19 cellular contexts compared by ENCODE assay signal in the genomic region with DNA sequence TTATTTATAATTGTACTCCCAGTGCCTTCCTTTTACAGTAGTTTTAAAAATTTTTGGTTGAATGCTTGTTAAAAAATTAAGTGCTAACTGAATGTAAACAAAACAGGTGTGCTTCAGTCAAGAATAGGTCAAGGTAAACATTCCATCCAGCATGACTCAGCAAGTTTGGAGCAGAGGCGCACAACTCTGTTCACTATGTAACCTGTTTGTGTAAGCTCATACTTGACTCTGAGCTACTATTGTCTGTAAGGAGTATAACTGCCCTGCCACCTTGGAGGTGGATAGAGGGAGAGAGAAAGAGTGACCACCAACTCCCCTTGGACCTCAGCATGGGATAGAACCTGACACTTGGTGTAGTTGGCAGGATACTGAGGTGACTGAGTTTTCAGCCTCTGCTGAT.
A peak's percentile ranks its signal among the peaks of the same experiment; 100 is the strongest.
DNase-seq lines count a peak whose midpoint lies in the region; ATAC-seq and TF ChIP-seq lines count a peak whose summit lies in the region.
"Had no signal": no experiment of that assay in that cellular context is flagged by ENCODE, and none has a peak within 500 bp of the region (broad histone marks: within the 10 kb centered on the region; RNA-seq: fewer than 3 reads in every experiment).

No MANE protein-coding gene starts in this region.

- H3K36me3 ChIP-seq in RWPE2 (ENCODE audit: low read depth), result no peaks in the 10 kb centered on the region
- H3K36me3 ChIP-seq in left lung, result no peaks in the 10 kb centered on the region

- no peaks in the 10 kb centered on the region for H3K4me1 Mint-ChIP-seq in osteocyte (ENCODE audit: unreplicated experiment)

- DNase-seq in NCI-H748 (lab: John Stamatoyannopoulos, UW; ENCODE audit: unreplicated experiment) (peak; percentile 23), NCI-H748 treated with DMSO at 0.1 percent for 48 hours (lab: John Stamatoyannopoulos, UW) (no peak), RWPE2 (ENCODE audit: low spot score) (no peak), left lung (no peak), osteocyte (ENCODE audit: extremely low spot score, unreplicated experiment) (no peak), DMS153 (lab: John Stamatoyannopoulos, UW) (no peak)
- no peak for DNase-seq in activated CD4-positive, alpha-beta T cell treated with anti-CD3 and anti-CD28 coated beads, Interleukin-2, amount 50 U/mL, for 1 hour
- DNase-seq in effector CD8-positive, alpha-beta T cell (lab: John Stamatoyannopoulos, UW), result no peak
- DNase-seq: 8988T, DMS79, Kasumi-1, MV-4-11, NCI-H1436 treated with DMSO at 0.1 percent for 48 hours, NCI-H2081, NCI-H2227 treated with DMSO at 0.1 percent for 48 hours, NCI-H526 treated with DMSO at 0.1 percent for 48 hours, SK-N-SH had no signal

- peaks cover 21% of the 10 kb centered on the region for H3K27me3 Mint-ChIP-seq in osteocyte (ENCODE audit: unreplicated experiment)

- no peaks in the 10 kb centered on the region for H3K9me3 ChIP-seq in RWPE2 (ENCODE audit: severe bottlenecking)
- H3K9me3 ChIP-seq in left lung, result peaks cover 0 to 11% of the 10 kb centered on the region in 2 donors
- H3K9me3 ChIP-seq: SK-N-SH had no signal

- no peaks in the 10 kb centered on the region for H3K27me3 ChIP-seq in RWPE2 (ENCODE audit: insufficient read depth, poor library complexity, severe bottlenecking)
- no peaks in the 10 kb centered on the region for H3K27me3 ChIP-seq in left lung
- H3K27me3 ChIP-seq: BLaER1 treated with 17β-estradiol and CSF1 and Interleukin-3, amounts not matched to agents 10 nM and 100 nM had no signal

- ATAC-seq in RWPE2 (ENCODE audit: low read depth) (0 out of 3 replicates have a peak, but pooled peaks have one; percentile 48), left lung (peak; percentile 90)
- ATAC-seq: Right ventricle myocardium inferior had no signal

- TF ChIP-seq CTCF in RWPE2 (IDR thresholded peaks at IDR 0.05; ENCODE audit: poor library complexity, severe bottlenecking), result no peak
- TF ChIP-seq CTCF in left lung (IDR thresholded peaks at IDR 0.05), result no peak
- no peak for TF ChIP-seq CTCF in osteocyte (IDR thresholded peaks at IDR 0.05)

- H3K4me3 ChIP-seq in RWPE2 (ENCODE audit: severe bottlenecking) (no peak overlapping the region), left lung (no peak overlapping the region)
- H3K4me3 ChIP-seq: BLaER1 treated with 17β-estradiol and CSF1 and Interleukin-3, amounts not matched to agents 10 nM and 100 nM had no signal

- no peaks in the 10 kb centered on the region for H3K4me1 ChIP-seq in RWPE2 (ENCODE audit: insufficient read depth, poor library complexity, severe bottlenecking)
- H3K4me1 ChIP-seq in left lung, result no peaks in the 10 kb centered on the region
- H3K4me1 ChIP-seq: BLaER1 treated with 17β-estradiol and CSF1 and Interleukin-3, amounts not matched to agents 10 nM and 100 nM had no signal

- no peak overlapping the region for H3K4me3 Mint-ChIP-seq in osteocyte (ENCODE audit: unreplicated experiment)

- no peak overlapping the region for H3K27ac Mint-ChIP-seq in osteocyte (ENCODE audit: unreplicated experiment)

- H3K27ac ChIP-seq in RWPE2 (ENCODE audit: poor library complexity, severe bottlenecking), result no peak overlapping the region
- no peak overlapping the region for H3K27ac ChIP-seq in left lung
- H3K27ac ChIP-seq: BLaER1 treated with 17β-estradiol and CSF1 and Interleukin-3, amounts not matched to agents 10 nM and 100 nM had no signal

- no peaks in the 10 kb centered on the region for H3K9me3 Mint-ChIP-seq in osteocyte (ENCODE audit: unreplicated experiment)

- no peaks in the 10 kb centered on the region for H3K36me3 Mint-ChIP-seq in osteocyte (ENCODE audit: unreplicated experiment)

- intact Hi-C loops in left lung (cut with DNase I), result no loop called here
